8 cellular contexts compared by ENCODE assay signal in genomic region chrX:74422029-74422352, GRCh38. TPM values are rescaled to one million over a fixed set of nuclear protein-coding genes. Genes with fewer than 3 reads are reported as not detected.
A peak's percentile ranks its signal among the peaks of the same experiment; 100 is the strongest.
DNase-seq lines count a peak whose midpoint lies in the region; ATAC-seq, FAIRE-seq and TF ChIP-seq lines count a peak whose summit lies in the region.

No MANE protein-coding gene starts in this region.

- no peaks in the 10 kb centered on the region for H3K36me3 ChIP-seq in right atrium auricular region

- no peak overlapping the region for H3K27ac Mint-ChIP-seq in activated T-helper 17 cell treated with anti-CD3 and anti-CD28 coated beads, Interleukin-2, amount 50 U/mL, for 72 hours

- peaks cover 4% of the 10 kb centered on the region for H3K4me1 Mint-ChIP-seq in activated T-helper 17 cell treated with anti-CD3 and anti-CD28 coated beads, Interleukin-2, amount 50 U/mL, for 72 hours

- H3K27me3 Mint-ChIP-seq in activated T-helper 17 cell treated with anti-CD3 and anti-CD28 coated beads, Interleukin-2, amount 50 U/mL, for 72 hours = peaks cover 5% of the 10 kb centered on the region

- no peaks in the 10 kb centered on the region for H3K9me3 ChIP-seq in right atrium auricular region

- no peaks in the 10 kb centered on the region for H3K27me3 ChIP-seq in right atrium auricular region

- FAIRE-seq in GM12891 (lab: Jason Lieb, UNC) = no peak

- TF ChIP-seq CTCF in right atrium auricular region (IDR thresholded peaks at IDR 0.05) (no peak), retinal pigment epithelial cell (conservative IDR thresholded peaks at IDR 0.05; ENCODE audit: low read depth, low read length) (no peak)

- DNase-seq in GM12891 (ENCODE audit: insufficient read length, low spot score) = peak; percentile 6
- no peak for DNase-seq in right atrium auricular region (ENCODE audit: low spot score)
- DNase-seq in retinal pigment epithelial cell (ENCODE audit: low read depth) = no peak
- DNase-seq in HT-29 (ENCODE audit: low spot score) = no peak

- H3K27ac ChIP-seq in right atrium auricular region = peak overlapping the region; percentile 87 to 94

- no peaks in the 10 kb centered on the region for H3K9me3 Mint-ChIP-seq in activated T-helper 17 cell treated with anti-CD3 and anti-CD28 coated beads, Interleukin-2, amount 50 U/mL, for 72 hours

- H3K36me3 Mint-ChIP-seq in activated T-helper 17 cell treated with anti-CD3 and anti-CD28 coated beads, Interleukin-2, amount 50 U/mL, for 72 hours (ENCODE audit: low read depth) = no peaks in the 10 kb centered on the region

- no peak for ATAC-seq in activated T-helper 17 cell treated with anti-CD3 and anti-CD28 coated beads, Interleukin-2, amount 50 U/mL, for 72 hours (replicated peaks)
- no peak for ATAC-seq in GM18858 (IDR thresholded peaks at IDR 0.05; ENCODE audit: unreplicated experiment)
- ATAC-seq in HG02678 (IDR thresholded peaks at IDR 0.05; ENCODE audit: unreplicated experiment) = no peak
- ATAC-seq in GM21515 (IDR thresholded peaks at IDR 0.05; ENCODE audit: unreplicated experiment) = no peak

- H3K4me3 Mint-ChIP-seq in activated T-helper 17 cell treated with anti-CD3 and anti-CD28 coated beads, Interleukin-2, amount 50 U/mL, for 72 hours = peak overlapping the region; percentile 79

- no peak for TF ChIP-seq POLR2A in GM12891 (IDR thresholded peaks at IDR 0.05; ENCODE audit: low read depth, low read length)

- H3K4me1 ChIP-seq in right atrium auricular region = peaks cover 0 to 16% of the 10 kb centered on the region in 2 donors

- peak overlapping the region; percentile 47 to 60 for H3K4me3 ChIP-seq in right atrium auricular region
- H3K4me3 ChIP-seq in retinal pigment epithelial cell (ENCODE audit: low read length) = peak overlapping the region; percentile 55

TF ChIP-seq in GM12891, 5 proteins besides CTCF, POLR2A, EP300 and RAD21:
- TF ChIP-seq POU2F2 (IDR thresholded peaks at IDR 0.05; ENCODE audit: low read depth, low read length) = no peak
- no peak for TF ChIP-seq SPI1 (IDR thresholded peaks at IDR 0.05; ENCODE audit: low read depth, low read length)
- TF ChIP-seq TAF1 (IDR thresholded peaks at IDR 0.05; ENCODE audit: low read depth, low read length) = no peak
TF ChIP-seq in GM12891: peak in this region for 0.

RNA-seq across cellular contexts. Expression of gene SLC16A2, which starts 0.7 kb away (rescaled TPM):
- not detected for polyA plus RNA-seq in GM12891 (2012; ENCODE audit: low read depth, missing spikeins)
- total RNA-seq in activated T-helper 17 cell treated with anti-CD3 and anti-CD28 coated beads, Interleukin-2, amount 50 U/mL, for 72 hours = 1 to 10 TPM in 1 of 2 donors, under 1 TPM in 1; 0.11 to 1.5 TPM
- 1 to 10 TPM; 6.4 to 8.3 TPM for total RNA-seq in right atrium auricular region
- not detected in 2 replicates for total RNA-seq in HT-29 (2014; rRNA removed; shearing (Covaris generic))
